In the genomic region with DNA sequence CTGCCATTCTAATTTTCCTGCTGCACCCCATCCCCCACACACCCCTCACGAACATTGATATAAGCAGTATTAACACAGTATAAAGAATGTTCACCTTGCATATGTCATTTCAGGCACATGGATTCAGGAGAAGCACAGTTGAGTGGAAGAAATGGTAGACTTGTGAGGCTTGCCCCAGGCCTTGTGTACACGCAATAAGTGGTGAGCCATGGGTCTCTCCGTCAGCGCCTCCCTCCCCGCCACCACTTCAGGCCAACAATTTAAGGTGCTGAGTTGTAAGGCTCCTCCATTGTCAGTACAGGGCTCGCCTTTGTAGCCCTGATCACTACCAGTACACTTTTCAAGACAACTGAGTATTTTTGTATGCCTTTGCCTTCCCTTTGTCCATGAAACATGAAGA, we compare ENCODE assay signal across 18 cellular contexts. TPM values are rescaled to one million over a fixed set of nuclear protein-coding genes. Genes with fewer than 3 reads are reported as not detected.
DNase-seq lines count a peak whose midpoint lies in the region; ATAC-seq, FAIRE-seq and TF ChIP-seq lines count a peak whose summit lies in the region.
"Had no signal": no experiment of that assay in that cellular context is flagged by ENCODE, and none has a peak within 500 bp of the region (broad histone marks: within the 10 kb centered on the region; RNA-seq: fewer than 3 reads in every experiment).

No MANE protein-coding gene starts in this region.

- H3K27me3 Mint-ChIP-seq in activated T-cell treated with anti-CD3 and anti-CD28 coated beads, Interleukin-2, amount 50 U/mL, for 24 hours: no peaks in the 10 kb centered on the region

- FAIRE-seq in HTR-8/SVneo (lab: Jason Lieb, UNC): peak; percentile 69
- FAIRE-seq: frontal cortex had no signal

- 84 to 89% methylated on average over 6 of the region's 6 CpGs for WGBS in testis, 2 donors
- 82% methylated on average over 6 of the region's 6 CpGs for WGBS in prostate gland

- H3K36me3 Mint-ChIP-seq in activated T-cell treated with anti-CD3 and anti-CD28 coated beads, Interleukin-2, amount 50 U/mL, for 24 hours (ENCODE audit: low read depth): peaks cover 14% of the 10 kb centered on the region

- intact Hi-C loops in testis (cut with DNase I; ENCODE audit: low total_unique reads) (no loop called here), prostate gland (cut with DNase I) (no loop called here)

- ATAC-seq in HG03139 (IDR thresholded peaks at IDR 0.05; ENCODE audit: unreplicated experiment): no peak
- ATAC-seq: lower lobe of right lung had no signal

- TF ChIP-seq CTCF in testis (IDR thresholded peaks at IDR 0.05) (no peak), prostate gland (IDR thresholded peaks at IDR 0.05) (no peak)

- H3K27me3 ChIP-seq in testis (no peaks in the 10 kb centered on the region), prostate gland (replicated peaks; ENCODE audit: insufficient read depth) (no peaks in the 10 kb centered on the region)
- H3K27me3 ChIP-seq: MG63, upper lobe of right lung had no signal

- H3K27ac Mint-ChIP-seq in activated T-cell treated with anti-CD3 and anti-CD28 coated beads, Interleukin-2, amount 50 U/mL, for 24 hours: peak overlapping the region; percentile 57

- no peaks in the 10 kb centered on the region for H3K4me1 ChIP-seq in testis
- peaks cover 2% of the 10 kb centered on the region for H3K4me1 ChIP-seq in prostate gland (replicated peaks)
- H3K4me1 ChIP-seq: lower lobe of right lung, upper lobe of right lung had no signal

- H3K4me3 Mint-ChIP-seq in activated T-cell treated with anti-CD3 and anti-CD28 coated beads, Interleukin-2, amount 50 U/mL, for 24 hours: no peak overlapping the region

- no peaks in the 10 kb centered on the region for H3K9me3 Mint-ChIP-seq in activated T-cell treated with anti-CD3 and anti-CD28 coated beads, Interleukin-2, amount 50 U/mL, for 24 hours

- H3K27ac ChIP-seq in testis (no peak overlapping the region), prostate gland (no peak overlapping the region)
- H3K27ac ChIP-seq: lower lobe of right lung, upper lobe of right lung, WERI-Rb-1 had no signal

- H3K4me3 ChIP-seq in testis (no peak overlapping the region), prostate gland (no peak overlapping the region)
- H3K4me3 ChIP-seq: lower lobe of right lung, MG63, upper lobe of right lung had no signal

- H3K9me3 ChIP-seq in testis: no peaks in the 10 kb centered on the region
- H3K9me3 ChIP-seq in prostate gland: no peaks in the 10 kb centered on the region
- H3K9me3 ChIP-seq: lower lobe of right lung, MG63, upper lobe of right lung had no signal

- no peak for TF ChIP-seq POLR2A in testis (IDR thresholded peaks at IDR 0.05)
- TF ChIP-seq POLR2A in prostate gland (IDR thresholded peaks at IDR 0.05): no peak

- H3K4me1 Mint-ChIP-seq in activated T-cell treated with anti-CD3 and anti-CD28 coated beads, Interleukin-2, amount 50 U/mL, for 24 hours (ENCODE audit: low read depth): peaks cover 3% of the 10 kb centered on the region

- H3K36me3 ChIP-seq in testis (ENCODE audit: low read depth, missing control alignments): no peaks in the 10 kb centered on the region
- peaks cover 6 to 33% of the 10 kb centered on the region in 2 donors for H3K36me3 ChIP-seq in prostate gland

- no peak for DNase-seq in activated T-cell treated with anti-CD3 and anti-CD28 coated beads, Interleukin-2, amount 50 U/mL, for 24 hours
- no peak for DNase-seq in activated T-cell treated with anti-CD3 and anti-CD28 coated beads, Interleukin-2, amount 50 U/mL, for 1 hour
- DNase-seq in HTR-8/SVneo (ENCODE audit: insufficient read length, low spot score): no peak
- DNase-seq in iPS-NIHi11 (ENCODE audit: low spot score): peak; percentile 5
- DNase-seq in testis: peak; percentile 16
- DNase-seq in prostate gland (ENCODE audit: low spot score): no peak
- DNase-seq in NCI-H187 (lab: John Stamatoyannopoulos, UW): no peak
- DNase-seq: activated gamma-delta T cell treated with Interleukin-2 at 50 U/mL for 16 hours; lower lobe of right lung; MG63; NCI-H2029; stimulated activated CD4-positive, alpha-beta T cell treated with anti-CD3 and anti-CD28 coated beads, Interleukin-15, amount 100 ng/mL, for 24 hours; stimulated activated naive CD4-positive, alpha-beta T cell treated with Interleukin-2 at 50 U/mL for 16 hours; T-helper 1 cell; upper lobe of right lung; WERI-Rb-1 had no signal

RNA-seq across cellular contexts. Expression of gene CLEC18C, which starts 12.2 kb away (rescaled TPM):
- total RNA-seq in testis (10 to 100 TPM in 1 of 2 donors, 1 to 10 TPM in 1; 7.9 to 31.9 TPM), prostate gland (1 to 10 TPM in 1 of 2 donors, under 1 TPM in 1; 0.41 to 2.8 TPM)
- 3.1 TPM for polyA plus RNA-seq in testis (ENCODE audit: insufficient read depth, low read depth, low replicate concordance)
- total RNA-seq: upper lobe of right lung had no signal

RNA-seq across cellular contexts. Expression of gene PDPR, which starts 47.2 kb away (rescaled TPM):
- total RNA-seq in testis: 10 to 100 TPM; 53.6 to 56.0 TPM
- 28.6 TPM for polyA plus RNA-seq in testis (ENCODE audit: insufficient read depth, low read depth, low replicate concordance)
- total RNA-seq in prostate gland: 10 to 100 TPM; 17.2 to 50.4 TPM

Comparison
In these comparisons a context has a peak if more than half of its experiments do, and no peak if none do; other contexts are left out.
1. DNase-seq: peak in iPS-NIHi11 (single experiment) and testis (single experiment); none in activated T-cell treated with anti-CD3 and anti-CD28 coated beads, Interleukin-2, amount 50 U/mL, for 24 hours (single experiment), activated T-cell treated with anti-CD3 and anti-CD28 coated beads, Interleukin-2, amount 50 U/mL, for 1 hour (single experiment), HTR-8/SVneo (single experiment), prostate gland (single experiment) and NCI-H187 (0 of 2).